ENCODE assay signal across 9 cellular contexts in the genomic region with DNA sequence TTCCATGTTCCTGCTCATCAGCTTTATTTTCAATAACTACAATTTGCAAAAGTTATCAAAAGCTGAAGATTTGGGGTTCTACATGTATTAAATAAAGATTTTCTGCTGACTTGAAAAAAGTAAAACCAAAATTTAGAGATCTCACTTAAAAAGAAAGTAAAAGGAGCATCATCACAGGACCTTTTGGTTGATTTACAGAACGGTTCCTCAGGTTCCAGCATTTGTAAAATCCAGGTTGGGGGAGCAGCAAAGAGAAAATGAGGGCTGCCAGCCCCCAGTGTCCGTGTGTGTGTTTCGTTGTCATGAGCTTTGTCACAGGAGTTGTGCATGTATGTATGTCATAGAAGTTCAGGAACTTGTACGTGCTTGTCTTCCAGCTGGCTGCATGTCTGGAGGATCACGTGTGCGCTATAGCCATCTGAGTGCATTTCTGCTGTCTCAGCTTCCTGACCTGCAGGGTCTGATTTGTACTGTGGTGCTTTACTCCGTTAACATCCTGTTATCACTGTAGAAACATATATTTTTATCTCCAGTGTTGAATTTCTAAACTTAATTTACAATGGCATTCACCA. TPM values are rescaled to one million over a fixed set of nuclear protein-coding genes. Genes with fewer than 3 reads are reported as not detected.
DNase-seq lines count a peak whose midpoint lies in the region; ATAC-seq, FAIRE-seq and TF ChIP-seq lines count a peak whose summit lies in the region.
"Had no signal": no experiment of that assay in that cellular context is flagged by ENCODE, and none has a peak within 500 bp of the region (broad histone marks: within the 10 kb centered on the region; RNA-seq: fewer than 3 reads in every experiment).

No MANE protein-coding gene starts in this region.

- TF ChIP-seq CTCF in fibroblast of pulmonary artery (IDR thresholded peaks at IDR 0.05; ENCODE audit: low read length, missing control alignments) (no peak), upper lobe of right lung (IDR thresholded peaks at IDR 0.05) (no peak)

- CTCF ChIA-PET in activated naive CD4-positive, alpha-beta T cell treated with anti-CD3 and anti-CD28 coated beads, Interleukin-2, amount 10 ng/mL, durations not matched to agents 7 days and 5 days (lab: Charles Lee), result no interaction called here

- peak; percentile 67 for ATAC-seq in upper lobe of right lung
- no peak for ATAC-seq in HG02970 (IDR thresholded peaks at IDR 0.05; ENCODE audit: low FRiP score, unreplicated experiment)
- ATAC-seq in Right ventricle myocardium superior (ENCODE audit: poor library complexity), result no peak
- ATAC-seq: psoas muscle had no signal

- no peak overlapping the region for H3K27ac ChIP-seq in upper lobe of right lung
- H3K27ac ChIP-seq: psoas muscle had no signal

- H3K4me3 ChIP-seq in fibroblast of pulmonary artery (replicated peaks; ENCODE audit: low read depth, low read length), result no peak overlapping the region
- no peak overlapping the region for H3K4me3 ChIP-seq in upper lobe of right lung
- H3K4me3 ChIP-seq: psoas muscle had no signal

- no peaks in the 10 kb centered on the region for H3K36me3 ChIP-seq in upper lobe of right lung

- H3K4me3 Mint-ChIP-seq in activated naive CD4-positive, alpha-beta T cell treated with anti-CD3 and anti-CD28 coated beads, Interleukin-2, amount 10 ng/mL, durations not matched to agents 7 days and 5 days, result peak overlapping the region; percentile 40
- H3K4me3 Mint-ChIP-seq in T-helper 2 cell treated with Interferon-gamma antibody and Interleukin-4, amounts not matched to agents 5 μg/mL and 100 μg/mL, for 36 hours, result peak overlapping the region; percentile 78

- H3K4me1 Mint-ChIP-seq in activated naive CD4-positive, alpha-beta T cell treated with anti-CD3 and anti-CD28 coated beads, Interleukin-2, amount 10 ng/mL, durations not matched to agents 7 days and 5 days, result peaks cover 23% of the 10 kb centered on the region
- H3K4me1 Mint-ChIP-seq in T-helper 2 cell treated with Interferon-gamma antibody and Interleukin-4, amounts not matched to agents 5 μg/mL and 100 μg/mL, for 36 hours (ENCODE audit: low read depth), result peaks cover 14% of the 10 kb centered on the region

- H3K27me3 ChIP-seq in upper lobe of right lung, result no peaks in the 10 kb centered on the region

- no peaks in the 10 kb centered on the region for H3K4me1 ChIP-seq in upper lobe of right lung
- H3K4me1 ChIP-seq: psoas muscle had no signal

- no peaks in the 10 kb centered on the region for H3K36me3 Mint-ChIP-seq in activated naive CD4-positive, alpha-beta T cell treated with anti-CD3 and anti-CD28 coated beads, Interleukin-2, amount 10 ng/mL, durations not matched to agents 7 days and 5 days
- H3K36me3 Mint-ChIP-seq in T-helper 2 cell treated with Interferon-gamma antibody and Interleukin-4, amounts not matched to agents 5 μg/mL and 100 μg/mL, for 36 hours (ENCODE audit: low read depth), result no peaks in the 10 kb centered on the region

- H3K9me3 Mint-ChIP-seq in activated naive CD4-positive, alpha-beta T cell treated with anti-CD3 and anti-CD28 coated beads, Interleukin-2, amount 10 ng/mL, durations not matched to agents 7 days and 5 days, result no peaks in the 10 kb centered on the region
- H3K9me3 Mint-ChIP-seq in T-helper 2 cell treated with Interferon-gamma antibody and Interleukin-4, amounts not matched to agents 5 μg/mL and 100 μg/mL, for 36 hours, result no peaks in the 10 kb centered on the region

- peak overlapping the region; percentile 78 for H3K27ac Mint-ChIP-seq in activated naive CD4-positive, alpha-beta T cell treated with anti-CD3 and anti-CD28 coated beads, Interleukin-2, amount 10 ng/mL, durations not matched to agents 7 days and 5 days
- peak overlapping the region; percentile 82 for H3K27ac Mint-ChIP-seq in T-helper 2 cell treated with Interferon-gamma antibody and Interleukin-4, amounts not matched to agents 5 μg/mL and 100 μg/mL, for 36 hours

- intact Hi-C loops in upper lobe of right lung (cut with DNase I), result no loop called here
- intact Hi-C loops in Right ventricle myocardium superior (cut with DNase I), result no loop called here

- no peaks in the 10 kb centered on the region for H3K9me3 ChIP-seq in upper lobe of right lung
- H3K9me3 ChIP-seq: psoas muscle had no signal

- no peak for FAIRE-seq in frontal cortex (lab: Jason Lieb, UNC)

- H3K27me3 Mint-ChIP-seq in activated naive CD4-positive, alpha-beta T cell treated with anti-CD3 and anti-CD28 coated beads, Interleukin-2, amount 10 ng/mL, durations not matched to agents 7 days and 5 days, result peaks cover 23% of the 10 kb centered on the region
- peaks cover 2% of the 10 kb centered on the region for H3K27me3 Mint-ChIP-seq in T-helper 2 cell treated with Interferon-gamma antibody and Interleukin-4, amounts not matched to agents 5 μg/mL and 100 μg/mL, for 36 hours (ENCODE audit: low read depth)

- DNase-seq in activated naive CD4-positive, alpha-beta T cell treated with anti-CD3 and anti-CD28 coated beads, Interleukin-2, amount 10 ng/mL, durations not matched to agents 7 days and 5 days, result peak; percentile 56
- DNase-seq in activated naive CD4-positive, alpha-beta T cell treated with Interleukin-2 at 50 U/mL for 16 hours, result no peak
- peak; percentile 29 for DNase-seq in T-helper 2 cell treated with Interferon-gamma antibody and Interleukin-4, amounts not matched to agents 5 μg/mL and 100 μg/mL, for 36 hours (ENCODE audit: low spot score)
- DNase-seq in fibroblast of pulmonary artery (ENCODE audit: low read depth), result peak; percentile 69
- no peak for DNase-seq in upper lobe of right lung
- no peak for DNase-seq in Right ventricle myocardium superior
- no peak for DNase-seq in frontal cortex (ENCODE audit: low spot score in 2 of 2)
- DNase-seq: psoas muscle had no signal

RNA-seq across cellular contexts. Expression of a gene that starts 15.8 kb away (rescaled TPM):
- total RNA-seq in upper lobe of right lung (1.2 TPM), Right ventricle myocardium superior (not detected), frontal cortex (3.3 TPM)

RNA-seq across cellular contexts. Expression of a gene that starts 20.4 kb away (rescaled TPM):
- total RNA-seq in upper lobe of right lung (2.3 TPM), Right ventricle myocardium superior (0.46 TPM), frontal cortex (17.9 TPM)
- total RNA-seq: psoas muscle had no signal

RNA-seq across cellular contexts. Expression of a gene that starts 47.5 kb away (rescaled TPM):
- total RNA-seq in upper lobe of right lung (not detected), Right ventricle myocardium superior (not detected), frontal cortex (not detected)
- total RNA-seq: psoas muscle had no signal

Comparison
In these comparisons a context has a peak if more than half of its experiments do, and no peak if none do; other contexts are left out.
1. DNase-seq: peak in activated naive CD4-positive, alpha-beta T cell treated with anti-CD3 and anti-CD28 coated beads, Interleukin-2, amount 10 ng/mL, durations not matched to agents 7 days and 5 days (single experiment), T-helper 2 cell treated with Interferon-gamma antibody and Interleukin-4, amounts not matched to agents 5 μg/mL and 100 μg/mL, for 36 hours (single experiment) and fibroblast of pulmonary artery (single experiment); none in activated naive CD4-positive, alpha-beta T cell treated with Interleukin-2 at 50 U/mL for 16 hours (single experiment), upper lobe of right lung (single experiment), Right ventricle myocardium superior (single experiment) and frontal cortex (0 of 2).